Comparison of ENCODE assay signal across 27 cellular contexts in the genomic region with DNA sequence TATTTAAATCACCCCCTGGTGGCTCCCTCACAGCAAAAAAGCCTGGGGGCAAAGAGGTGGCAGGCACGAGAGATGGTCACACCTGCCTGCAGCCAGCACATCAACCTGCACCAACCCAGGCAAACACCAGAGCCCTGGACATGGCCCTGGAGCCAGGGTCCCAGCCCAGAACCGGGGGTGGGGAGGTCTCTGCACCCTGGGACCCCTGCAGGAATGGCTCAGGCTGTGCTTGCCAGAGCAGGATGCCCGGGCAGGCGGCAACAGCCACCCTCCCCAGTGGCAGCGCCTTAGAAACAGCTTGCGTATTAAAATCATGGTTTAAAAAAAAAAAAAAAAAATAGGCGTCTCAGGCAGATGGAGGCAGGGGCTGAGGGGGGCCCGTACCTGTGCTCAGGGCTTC. TPM values are rescaled to one million over a fixed set of nuclear protein-coding genes. Genes with fewer than 3 reads are reported as not detected.
"Had no signal": no experiment of that assay in that cellular context is flagged by ENCODE, and none has a peak within 500 bp of the region (broad histone marks: within the 10 kb centered on the region; RNA-seq: fewer than 3 reads in every experiment).

No MANE protein-coding gene starts in this region.

- DNase-seq: activated B cell treated with CpG ODN at 0.5 μM for 24 hours; activated CD4-positive, alpha-beta T cell treated with anti-CD3 and anti-CD28 coated beads for 48 hours; activated CD8-positive, alpha-beta T cell treated with anti-CD3 and anti-CD28 coated beads for 36 hours; activated naive CD4-positive, alpha-beta T cell treated with Interleukin-2 at 50 U/mL for 16 hours; activated naive CD8-positive, alpha-beta T cell treated with anti-CD3 and anti-CD28 coated beads, Interleukin-2, amount 10 ng/mL, durations not matched to agents 7 days and 5 days; activated T-cell treated with anti-CD3 and anti-CD28 coated beads, Interleukin-2, amount 50 U/mL, for 24 hours; body of pancreas; central memory CD4-positive, alpha-beta T cell; effector CD4-positive, alpha-beta T cell; gastrocnemius medialis; immature natural killer cell; kidney glomerular epithelial cell; right lobe of liver; stimulated activated CD4-positive, alpha-beta T cell treated with anti-CD3 and anti-CD28 coated beads, Interleukin-4, amount 100 ng/mL, for 1 hour; stomach; T-cell; T-helper 9 cell; upper lobe of right lung had no signal

- H3K4me1 ChIP-seq: body of pancreas, pancreas had no signal

- H3K27me3 Mint-ChIP-seq: activated B cell treated with CpG ODN at 0.5 μM for 24 hours; activated CD8-positive, alpha-beta T cell treated with anti-CD3 and anti-CD28 coated beads for 36 hours; activated naive CD8-positive, alpha-beta T cell treated with anti-CD3 and anti-CD28 coated beads, Interleukin-2, amount 10 ng/mL, durations not matched to agents 7 days and 5 days; activated T-cell treated with anti-CD3 and anti-CD28 coated beads, Interleukin-2, amount 50 U/mL, for 24 hours; naive thymus-derived CD8-positive, alpha-beta T cell; T-cell had no signal

- H3K9me3 ChIP-seq: body of pancreas, gastrocnemius medialis, heart left ventricle, pancreas, right lobe of liver, stomach, thoracic aorta, upper lobe of right lung had no signal

- ATAC-seq: activated CD8-positive, alpha-beta T cell treated with anti-CD3 and anti-CD28 coated beads for 36 hours; body of pancreas; gastrocnemius medialis; heart left ventricle; naive thymus-derived CD8-positive, alpha-beta T cell; pancreas; right lobe of liver; T-cell; upper lobe of right lung had no signal

- H3K27ac ChIP-seq: pancreas, right lobe of liver had no signal

- H3K27me3 ChIP-seq: body of pancreas, gastrocnemius medialis, heart left ventricle, pancreas, right lobe of liver, upper lobe of right lung had no signal

- H3K4me1 Mint-ChIP-seq: activated naive CD8-positive, alpha-beta T cell treated with anti-CD3 and anti-CD28 coated beads, Interleukin-2, amount 10 ng/mL, durations not matched to agents 7 days and 5 days; immature natural killer cell had no signal

- H3K27ac Mint-ChIP-seq: activated B cell treated with CpG ODN at 0.5 μM for 24 hours; activated CD8-positive, alpha-beta T cell treated with anti-CD3 and anti-CD28 coated beads for 36 hours; activated naive CD8-positive, alpha-beta T cell treated with anti-CD3 and anti-CD28 coated beads, Interleukin-2, amount 10 ng/mL, durations not matched to agents 7 days and 5 days; activated T-cell treated with anti-CD3 and anti-CD28 coated beads, Interleukin-2, amount 50 U/mL, for 24 hours; activated T-helper 2 cell treated with anti-CD3 and anti-CD28 coated beads, Interferon-gamma antibody, Interleukin-2, Interleukin-4, amounts not matched to agents 10 μg/mL and 5 μg/mL and 100 μg/mL, durations not matched to agents 14 hours and 24 hours and 36 hours; immature natural killer cell; T-cell had no signal

- H3K4me2 ChIP-seq: smooth muscle cell had no signal

- H3K4me3 ChIP-seq: body of pancreas, coronary artery, gastrocnemius medialis, heart left ventricle, pancreas, right lobe of liver, smooth muscle cell, stomach, thoracic aorta, upper lobe of right lung had no signal

- H3K9me3 Mint-ChIP-seq: activated B cell treated with CpG ODN at 0.5 μM for 24 hours; activated CD8-positive, alpha-beta T cell treated with anti-CD3 and anti-CD28 coated beads for 36 hours; activated naive CD8-positive, alpha-beta T cell treated with anti-CD3 and anti-CD28 coated beads, Interleukin-2, amount 10 ng/mL, durations not matched to agents 7 days and 5 days; activated T-cell treated with anti-CD3 and anti-CD28 coated beads, Interleukin-2, amount 50 U/mL, for 24 hours; activated T-helper 2 cell treated with anti-CD3 and anti-CD28 coated beads, Interferon-gamma antibody, Interleukin-2, Interleukin-4, amounts not matched to agents 10 μg/mL and 5 μg/mL and 100 μg/mL, durations not matched to agents 14 hours and 24 hours and 36 hours; immature natural killer cell; naive thymus-derived CD8-positive, alpha-beta T cell; T-cell had no signal

- H3K4me3 Mint-ChIP-seq: activated B cell treated with CpG ODN at 0.5 μM for 24 hours; activated CD8-positive, alpha-beta T cell treated with anti-CD3 and anti-CD28 coated beads for 36 hours; activated naive CD8-positive, alpha-beta T cell treated with anti-CD3 and anti-CD28 coated beads, Interleukin-2, amount 10 ng/mL, durations not matched to agents 7 days and 5 days; activated T-cell treated with anti-CD3 and anti-CD28 coated beads, Interleukin-2, amount 50 U/mL, for 24 hours; immature natural killer cell; naive thymus-derived CD8-positive, alpha-beta T cell; T-cell had no signal

RNA-seq across cellular contexts. Expression of a gene that starts 21.4 kb away (rescaled TPM):
- total RNA-seq: activated B cell treated with CpG ODN at 0.5 μM for 24 hours; activated CD8-positive, alpha-beta T cell treated with anti-CD3 and anti-CD28 coated beads for 36 hours; activated naive CD8-positive, alpha-beta T cell treated with anti-CD3 and anti-CD28 coated beads, Interleukin-2, amount 10 ng/mL, durations not matched to agents 7 days and 5 days; activated T-helper 2 cell treated with anti-CD3 and anti-CD28 coated beads, Interferon-gamma antibody, Interleukin-2, Interleukin-4, amounts not matched to agents 10 μg/mL and 5 μg/mL and 100 μg/mL, durations not matched to agents 14 hours and 24 hours and 36 hours; heart left ventricle; mesenteric fat pad; naive thymus-derived CD8-positive, alpha-beta T cell; T-cell; thoracic aorta had no signal
- polyA plus RNA-seq: heart left ventricle; immature natural killer cell; naive thymus-derived CD8-positive, alpha-beta T cell; smooth muscle cell had no signal

RNA-seq across cellular contexts. Expression of a gene that starts 45.3 kb away (rescaled TPM):
- total RNA-seq: activated B cell treated with CpG ODN at 0.5 μM for 24 hours; activated CD8-positive, alpha-beta T cell treated with anti-CD3 and anti-CD28 coated beads for 36 hours; activated naive CD8-positive, alpha-beta T cell treated with anti-CD3 and anti-CD28 coated beads, Interleukin-2, amount 10 ng/mL, durations not matched to agents 7 days and 5 days; activated T-helper 2 cell treated with anti-CD3 and anti-CD28 coated beads, Interferon-gamma antibody, Interleukin-2, Interleukin-4, amounts not matched to agents 10 μg/mL and 5 μg/mL and 100 μg/mL, durations not matched to agents 14 hours and 24 hours and 36 hours; liver; naive thymus-derived CD8-positive, alpha-beta T cell; T-cell had no signal
- polyA plus RNA-seq: immature natural killer cell; naive thymus-derived CD8-positive, alpha-beta T cell had no signal
